ENCODE assay signal across 29 cellular contexts in the genomic region with DNA sequence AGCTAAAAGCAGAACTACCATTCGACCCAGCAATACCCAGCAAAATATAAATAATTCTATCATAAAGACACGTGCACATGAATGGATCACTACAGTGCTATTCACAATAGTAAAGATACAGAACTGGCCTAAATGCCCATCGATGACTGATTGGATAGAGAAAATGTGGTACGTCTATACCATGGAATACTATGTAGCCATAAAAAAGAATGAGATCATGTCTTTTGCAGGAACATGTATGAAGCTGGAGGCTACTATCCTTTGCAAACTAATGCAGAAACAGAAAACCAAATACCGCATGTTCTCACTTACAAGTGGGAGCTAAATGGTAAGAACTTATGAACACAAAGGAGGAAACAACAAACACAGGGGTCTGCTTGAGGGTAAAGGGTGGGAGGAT.
"Had no signal": no experiment of that assay in that cellular context is flagged by ENCODE, and none has a peak within 500 bp of the region (broad histone marks: within the 10 kb centered on the region; RNA-seq: fewer than 3 reads in every experiment).

No MANE protein-coding gene starts in this region.

- DNase-seq: stimulated activated CD4-positive, alpha-beta T cell treated with anti-CD3 and anti-CD28 coated beads, Interleukin-2, amount 100 ng/mL, for 48 hours; stimulated activated CD4-positive, alpha-beta T cell treated with anti-CD3 and anti-CD28 coated beads, Interleukin-4, amount 100 ng/mL, for 1 hour; stimulated activated CD4-positive, alpha-beta T cell treated with anti-CD3 and anti-CD28 coated beads, Interleukin-4, amount 100 ng/mL, for 24 hours; stimulated activated CD4-positive, alpha-beta T cell treated with anti-CD3 and anti-CD28 coated beads, Interleukin-4, amount 100 ng/mL, for 4 hours; stimulated activated CD8-positive, alpha-beta memory T cell treated with anti-CD3 and anti-CD28 coated beads, Interleukin-4, amount 100 ng/mL, for 48 hours; stimulated activated naive B cell treated with anti-CD40 and anti-IgM and Interleukin-4, amounts not matched to agents 10 μg/mL and 1 μg/mL and 100 μg/mL, for 72 hours; stimulated activated naive CD4-positive, alpha-beta T cell; stimulated activated naive CD4-positive, alpha-beta T cell treated with Interleukin-2 at 50 U/mL for 16 hours; stimulated activated naive CD8-positive, alpha-beta T cell treated with anti-CD3 and anti-CD28 coated beads, Interleukin-15, amount 100 ng/mL, for 72 hours; stimulated activated naive CD8-positive, alpha-beta T cell treated with anti-CD3 and anti-CD28 coated beads, Interleukin-15, Interleukin-2, amounts not matched to agents 100 U/mL and 50 U/mL, for 24 hours; stomach; substantia nigra; testis; thyroid gland; tibial artery; transverse colon; trophoblast cell; upper lobe of left lung; upper lobe of right lung; uterus had no signal

- FAIRE-seq: urothelium cell line had no signal

- H3K4me1 Mint-ChIP-seq: stimulated activated naive CD8-positive, alpha-beta T cell treated with anti-CD3 and anti-CD28 coated beads, Interleukin-15, amount 100 ng/mL, for 72 hours had no signal

- H3K9me3 ChIP-seq: suprapubic skin, testis, thyroid gland, transverse colon, upper lobe of left lung, upper lobe of right lung, uterus, vagina had no signal

- H3K4me3 ChIP-seq: stomach, suprapubic skin, testis, thoracic aorta, thyroid gland, tibial artery, tibial nerve, transverse colon, upper lobe of left lung, upper lobe of right lung, uterus, vagina had no signal

- H3K27me3 ChIP-seq: stomach, suprapubic skin, testis, thyroid gland, tibial artery, tibial nerve, transverse colon, upper lobe of left lung, upper lobe of right lung, uterus, vagina had no signal

- H3K27ac Mint-ChIP-seq: stimulated activated effector memory CD8-positive, alpha-beta T cell treated with anti-CD3 and anti-CD28 coated beads, Interleukin-12 subunit alpha, Interleukin-12 subunit beta, amount 100 ng/mL, for 72 hours; stimulated activated memory B cell treated with anti-CD40 and anti-IgM and Interleukin-4, amounts not matched to agents 10 μg/mL and 1 μg/mL and 100 μg/mL, for 72 hours; stimulated activated naive B cell treated with anti-CD40 and anti-IgM and Interleukin-4, amounts not matched to agents 10 μg/mL and 1 μg/mL and 100 μg/mL, for 72 hours; stimulated activated naive CD8-positive, alpha-beta T cell treated with anti-CD3 and anti-CD28 coated beads, Interleukin-15, amount 100 ng/mL, for 72 hours; stimulated activated naive CD8-positive, alpha-beta T cell treated with anti-CD3 and anti-CD28 coated beads, Interleukin-15, Interleukin-2, amounts not matched to agents 100 ng/mL and 50 ng/mL, for 24 hours; type B pancreatic cell had no signal

- ATAC-seq: stimulated activated effector memory CD8-positive, alpha-beta T cell treated with anti-CD3 and anti-CD28 coated beads, Interleukin-12 subunit alpha, Interleukin-12 subunit beta, amount 100 ng/mL, for 72 hours; stimulated activated memory B cell treated with anti-CD40 and anti-IgM and Interleukin-4, amounts not matched to agents 10 μg/mL and 1 μg/mL and 100 μg/mL, for 72 hours; stimulated activated naive B cell treated with anti-CD40 and anti-IgM and Interleukin-4, amounts not matched to agents 10 μg/mL and 1 μg/mL and 100 μg/mL, for 72 hours; stimulated activated naive CD8-positive, alpha-beta T cell treated with anti-CD3 and anti-CD28 coated beads, Interleukin-15, amount 100 ng/mL, for 72 hours; stimulated activated naive CD8-positive, alpha-beta T cell treated with anti-CD3 and anti-CD28 coated beads, Interleukin-15, Interleukin-2, amounts not matched to agents 100 U/mL and 50 U/mL, for 24 hours; upper lobe of right lung had no signal

- H3K27ac ChIP-seq: stomach, suprapubic skin, testis, thoracic aorta, thyroid gland, tibial artery, tibial nerve, transverse colon, upper lobe of left lung, upper lobe of right lung, uterus, vagina had no signal

- H3K36me3 ChIP-seq: suprapubic skin, thoracic aorta, thyroid gland, transverse colon, upper lobe of left lung, upper lobe of right lung, uterus had no signal

- H3K4me3 Mint-ChIP-seq: stimulated activated effector memory CD8-positive, alpha-beta T cell treated with anti-CD3 and anti-CD28 coated beads, Interleukin-12 subunit alpha, Interleukin-12 subunit beta, amount 100 ng/mL, for 72 hours; stimulated activated memory B cell treated with anti-CD40 and anti-IgM and Interleukin-4, amounts not matched to agents 10 μg/mL and 1 μg/mL and 100 μg/mL, for 72 hours; stimulated activated naive B cell treated with anti-CD40 and anti-IgM and Interleukin-4, amounts not matched to agents 10 μg/mL and 1 μg/mL and 100 μg/mL, for 72 hours; stimulated activated naive CD8-positive, alpha-beta T cell treated with anti-CD3 and anti-CD28 coated beads, Interleukin-15, amount 100 ng/mL, for 72 hours; stimulated activated naive CD8-positive, alpha-beta T cell treated with anti-CD3 and anti-CD28 coated beads, Interleukin-15, Interleukin-2, amounts not matched to agents 100 ng/mL and 50 ng/mL, for 24 hours; type B pancreatic cell had no signal

- H3K4me1 ChIP-seq: suprapubic skin, testis, thyroid gland, tibial artery, tibial nerve, upper lobe of left lung, upper lobe of right lung, uterus, vagina had no signal

- H3K9me3 Mint-ChIP-seq: stimulated activated effector memory CD8-positive, alpha-beta T cell treated with anti-CD3 and anti-CD28 coated beads, Interleukin-12 subunit alpha, Interleukin-12 subunit beta, amount 100 ng/mL, for 72 hours had no signal

- H3K27me3 Mint-ChIP-seq: stimulated activated memory B cell treated with anti-CD40 and anti-IgM and Interleukin-4, amounts not matched to agents 10 μg/mL and 1 μg/mL and 100 μg/mL, for 72 hours; stimulated activated naive B cell treated with anti-CD40 and anti-IgM and Interleukin-4, amounts not matched to agents 10 μg/mL and 1 μg/mL and 100 μg/mL, for 72 hours; stimulated activated naive CD8-positive, alpha-beta T cell treated with anti-CD3 and anti-CD28 coated beads, Interleukin-15, amount 100 ng/mL, for 72 hours; stimulated activated naive CD8-positive, alpha-beta T cell treated with anti-CD3 and anti-CD28 coated beads, Interleukin-15, Interleukin-2, amounts not matched to agents 100 ng/mL and 50 ng/mL, for 24 hours; type B pancreatic cell had no signal
